In the genomic region with DNA sequence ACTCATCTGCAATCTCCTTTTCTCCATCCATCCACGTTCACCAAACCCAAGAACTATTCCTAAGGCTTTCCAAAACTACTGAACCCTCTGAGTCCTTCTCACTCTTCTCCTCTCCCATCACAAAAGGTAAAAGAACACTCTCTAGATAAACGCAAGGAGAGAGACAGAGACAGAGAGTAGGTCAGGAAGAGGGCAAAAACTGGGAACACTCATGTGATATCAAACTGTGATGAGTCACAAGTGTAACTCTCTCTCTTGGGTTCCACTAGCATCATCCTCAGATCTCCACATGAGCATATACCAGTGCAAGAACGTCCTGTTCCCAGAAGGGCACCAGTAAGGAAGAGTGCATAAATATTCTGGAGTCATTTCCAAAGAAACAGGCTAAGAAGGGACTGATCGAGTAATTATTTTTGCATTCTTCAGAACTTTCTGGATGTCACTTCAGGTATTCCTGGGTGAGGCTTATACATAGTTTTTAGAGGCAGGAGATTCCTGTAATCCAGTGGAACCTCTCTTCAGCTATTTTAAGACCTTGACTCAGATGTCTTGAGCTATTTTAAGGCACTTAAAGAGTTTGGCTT, we compare ENCODE assay signal across 1 cellular context.
TF ChIP-seq lines count a peak whose summit lies in the region.

No MANE protein-coding gene starts in this region.

TF ChIP-seq in K562, 482 proteins besides CTCF, POLR2A, EP300 and RAD21 (continued from another document and continues in another):
- TF ChIP-seq UBTF (IDR thresholded peaks at IDR 0.05; ENCODE audit: borderline replicate concordance in 1 of 2, low read depth in 2 of 2, low read length in 2 of 2) (no peak), ZNF398 (CRISPR knock-in tag; IDR thresholded peaks at IDR 0.05) (no peak), ATF2 (CRISPR knock-in tag; IDR thresholded peaks at IDR 0.05) (no peak), DNMT1 (IDR thresholded peaks at IDR 0.05) (no peak), ZKSCAN8 (CRISPR knock-in tag; IDR thresholded peaks at IDR 0.05) (no peak), BHLHE40 (IDR thresholded peaks at IDR 0.05; ENCODE audit: low read length) (no peak), ZNF707 (CRISPR knock-in tag; conservative IDR thresholded peaks at IDR 0.05) (no peak), KDM1A (IDR thresholded peaks at IDR 0.05) (peak; percentile 44 to 58; a peak in 2 of 4 replicates), PHB (CRISPR knock-in tag; IDR thresholded peaks at IDR 0.05) (no peak), BACH1 (tag; IDR thresholded peaks at IDR 0.05) (no peak), HMG20B (CRISPR knock-in tag; IDR thresholded peaks at IDR 0.05) (no peak), SMAD1 (IDR thresholded peaks at IDR 0.05; ENCODE audit: low read depth, low read length, partially characterized antibody) (no peak), PHTF2 (CRISPR knock-in tag; IDR thresholded peaks at IDR 0.05) (no peak), NONO (IDR thresholded peaks at IDR 0.05; ENCODE audit: low read depth in 2 of 2, low read length in 1 of 2) (no peak), ZNF23 (CRISPR knock-in tag; IDR thresholded peaks at IDR 0.05) (no peak), KLF6 (CRISPR knock-in tag; IDR thresholded peaks at IDR 0.05; ENCODE audit: borderline replicate concordance) (no peak), HLTF (IDR thresholded peaks at IDR 0.05) (no peak), NRF1 (conservative IDR thresholded peaks at IDR 0.05 in 1 of 2, IDR thresholded peaks at IDR 0.05 in 1 of 2) (0 out of 4 replicates have a peak, but pooled peaks of 1 of the 2 experiments have one; percentile 17), NR2C1 (IDR thresholded peaks at IDR 0.05) (no peak), NR2C1 (tag; IDR thresholded peaks at IDR 0.05) (0 out of 2 replicates have a peak, but pooled peaks have one; percentile 9), CBX5 (IDR thresholded peaks at IDR 0.05; ENCODE audit: borderline replicate concordance, low read depth) (no peak), ZNF561 (CRISPR knock-in tag; conservative IDR thresholded peaks at IDR 0.05) (no peak), ELF1 (tag; IDR thresholded peaks at IDR 0.05) (no peak), HMGN3 (IDR thresholded peaks at IDR 0.05; ENCODE audit: borderline replicate concordance, extremely low read depth, insufficient read length, low read depth, low read length) (no peak), CHCHD3 (CRISPR knock-in tag; IDR thresholded peaks at IDR 0.05) (no peak), ZNF3 (CRISPR knock-in tag; IDR thresholded peaks at IDR 0.05) (no peak), BRCA1 (IDR thresholded peaks at IDR 0.05) (no peak), BRCA1 (CRISPR knock-in tag; IDR thresholded peaks at IDR 0.05) (no peak), KLF13 (tag; IDR thresholded peaks at IDR 0.05; ENCODE audit: borderline replicate concordance, low read depth) (no peak), HDAC6 (IDR thresholded peaks at IDR 0.05; ENCODE audit: low read depth, low read length) (no peak), NFATC3 (IDR thresholded peaks at IDR 0.05) (no peak), ATF1 (CRISPR knock-in tag; IDR thresholded peaks at IDR 0.05) (no peak), ATF1 (tag; IDR thresholded peaks at IDR 0.05) (peak; percentile 23; the same call in 1 of the 2 replicates), JUNB (CRISPR knock-in tag; conservative IDR thresholded peaks at IDR 0.05) (peak; percentile 54; the same call in 1 of the 2 replicates), EGR1 (conservative IDR thresholded peaks at IDR 0.05) (no peak), POLR2B (IDR thresholded peaks at IDR 0.05; ENCODE audit: low read depth, partially characterized antibody) (peak; percentile 32), RFX5 (IDR thresholded peaks at IDR 0.05; ENCODE audit: low read depth, low read length) (no peak), IRF2 (CRISPR knock-in tag; IDR thresholded peaks at IDR 0.05) (no peak), TRIM24 (IDR thresholded peaks at IDR 0.05) (no peak; a peak in 1 of 4 replicates)
- TF ChIP-seq, protein P1, sequence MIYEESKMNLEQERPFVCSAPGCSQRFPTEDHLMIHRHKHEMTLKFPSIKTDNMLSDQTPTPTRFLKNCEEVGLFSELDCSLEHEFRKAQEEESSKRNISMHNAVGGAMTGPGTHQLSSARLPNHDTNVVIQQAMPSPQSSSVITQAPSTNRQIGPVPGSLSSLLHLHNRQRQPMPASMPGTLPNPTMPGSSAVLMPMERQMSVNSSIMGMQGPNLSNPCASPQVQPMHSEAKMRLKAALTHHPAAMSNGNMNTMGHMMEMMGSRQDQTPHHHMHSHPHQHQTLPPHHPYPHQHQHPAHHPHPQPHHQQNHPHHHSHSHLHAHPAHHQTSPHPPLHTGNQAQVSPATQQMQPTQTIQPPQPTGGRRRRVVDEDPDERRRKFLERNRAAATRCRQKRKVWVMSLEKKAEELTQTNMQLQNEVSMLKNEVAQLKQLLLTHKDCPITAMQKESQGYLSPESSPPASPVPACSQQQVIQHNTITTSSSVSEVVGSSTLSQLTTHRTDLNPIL (CRISPR knock-in tag; IDR thresholded peaks at IDR 0.05), result no peak
- TF ChIP-seq, protein P2, sequence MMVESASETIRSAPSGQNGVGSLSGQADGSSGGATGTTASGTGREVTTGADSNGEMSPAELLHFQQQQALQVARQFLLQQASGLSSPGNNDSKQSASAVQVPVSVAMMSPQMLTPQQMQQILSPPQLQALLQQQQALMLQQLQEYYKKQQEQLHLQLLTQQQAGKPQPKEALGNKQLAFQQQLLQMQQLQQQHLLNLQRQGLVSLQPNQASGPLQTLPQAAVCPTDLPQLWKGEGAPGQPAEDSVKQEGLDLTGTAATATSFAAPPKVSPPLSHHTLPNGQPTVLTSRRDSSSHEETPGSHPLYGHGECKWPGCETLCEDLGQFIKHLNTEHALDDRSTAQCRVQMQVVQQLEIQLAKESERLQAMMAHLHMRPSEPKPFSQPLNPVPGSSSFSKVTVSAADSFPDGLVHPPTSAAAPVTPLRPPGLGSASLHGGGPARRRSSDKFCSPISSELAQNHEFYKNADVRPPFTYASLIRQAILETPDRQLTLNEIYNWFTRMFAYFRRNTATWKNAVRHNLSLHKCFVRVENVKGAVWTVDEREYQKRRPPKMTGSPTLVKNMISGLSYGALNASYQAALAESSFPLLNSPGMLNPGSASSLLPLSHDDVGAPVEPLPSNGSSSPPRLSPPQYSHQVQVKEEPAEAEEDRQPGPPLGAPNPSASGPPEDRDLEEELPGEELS (CRISPR knock-in tag; IDR thresholded peaks at IDR 0.05; ENCODE audit: borderline replicate concordance), result no peak
- TF ChIP-seq, protein P3, sequence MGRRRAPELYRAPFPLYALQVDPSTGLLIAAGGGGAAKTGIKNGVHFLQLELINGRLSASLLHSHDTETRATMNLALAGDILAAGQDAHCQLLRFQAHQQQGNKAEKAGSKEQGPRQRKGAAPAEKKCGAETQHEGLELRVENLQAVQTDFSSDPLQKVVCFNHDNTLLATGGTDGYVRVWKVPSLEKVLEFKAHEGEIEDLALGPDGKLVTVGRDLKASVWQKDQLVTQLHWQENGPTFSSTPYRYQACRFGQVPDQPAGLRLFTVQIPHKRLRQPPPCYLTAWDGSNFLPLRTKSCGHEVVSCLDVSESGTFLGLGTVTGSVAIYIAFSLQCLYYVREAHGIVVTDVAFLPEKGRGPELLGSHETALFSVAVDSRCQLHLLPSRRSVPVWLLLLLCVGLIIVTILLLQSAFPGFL (CRISPR knock-in tag; IDR thresholded peaks at IDR 0.05), result no peak
- TF ChIP-seq, protein P4, sequence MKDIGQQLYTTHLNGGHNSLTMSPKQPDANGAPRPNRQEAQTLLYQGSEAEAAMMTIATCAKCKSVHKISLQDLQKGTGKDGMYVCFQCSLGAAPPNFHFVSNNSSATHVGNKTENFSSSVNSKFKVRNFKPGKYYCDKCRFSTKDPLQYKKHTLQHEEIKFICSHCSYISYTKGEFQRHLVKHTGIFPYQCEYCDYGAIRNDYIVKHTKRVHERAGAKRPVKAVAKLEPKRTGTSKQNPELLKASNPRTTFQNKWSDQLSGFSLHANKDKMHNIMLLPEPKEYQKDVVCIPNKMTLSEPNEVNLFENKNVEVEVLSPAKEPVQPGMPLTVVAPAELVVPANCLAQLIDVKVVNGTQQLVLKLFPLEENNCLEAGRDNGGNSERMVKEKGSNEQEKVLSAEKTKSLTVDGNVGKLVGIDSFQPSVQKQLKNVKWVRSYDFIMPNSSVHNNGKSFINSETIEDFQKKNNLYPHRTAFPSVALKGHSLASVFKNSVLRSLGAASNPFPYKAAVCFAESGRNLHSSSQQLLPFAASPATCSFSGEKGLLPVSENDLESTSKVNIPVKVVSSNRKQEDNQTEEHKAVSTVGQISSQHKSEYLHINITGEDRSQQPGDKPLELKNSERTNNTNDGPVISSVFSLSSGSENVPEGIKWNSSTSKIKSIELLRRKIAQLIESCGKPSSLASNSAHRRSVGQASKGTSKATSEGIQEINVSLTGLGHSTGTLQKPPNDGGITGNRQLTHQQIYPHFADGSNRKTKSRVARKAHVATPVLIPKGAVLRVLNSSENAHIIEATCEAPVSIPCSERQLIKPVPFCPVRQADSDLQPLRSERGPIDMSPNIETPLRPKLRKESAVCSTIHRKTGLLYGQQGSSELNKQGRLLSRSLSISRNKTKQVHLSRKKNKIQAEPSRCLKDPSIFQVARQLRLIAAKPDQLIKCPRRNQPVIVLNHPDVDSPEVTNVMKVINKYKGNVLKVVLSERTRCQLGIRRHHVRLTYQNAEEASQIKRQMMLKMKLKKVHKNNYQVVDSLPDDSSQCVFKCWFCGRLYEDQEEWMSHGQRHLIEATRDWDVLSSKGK (CRISPR knock-in tag; IDR thresholded peaks at IDR 0.05), result no peak
- TF ChIP-seq, protein P5, sequence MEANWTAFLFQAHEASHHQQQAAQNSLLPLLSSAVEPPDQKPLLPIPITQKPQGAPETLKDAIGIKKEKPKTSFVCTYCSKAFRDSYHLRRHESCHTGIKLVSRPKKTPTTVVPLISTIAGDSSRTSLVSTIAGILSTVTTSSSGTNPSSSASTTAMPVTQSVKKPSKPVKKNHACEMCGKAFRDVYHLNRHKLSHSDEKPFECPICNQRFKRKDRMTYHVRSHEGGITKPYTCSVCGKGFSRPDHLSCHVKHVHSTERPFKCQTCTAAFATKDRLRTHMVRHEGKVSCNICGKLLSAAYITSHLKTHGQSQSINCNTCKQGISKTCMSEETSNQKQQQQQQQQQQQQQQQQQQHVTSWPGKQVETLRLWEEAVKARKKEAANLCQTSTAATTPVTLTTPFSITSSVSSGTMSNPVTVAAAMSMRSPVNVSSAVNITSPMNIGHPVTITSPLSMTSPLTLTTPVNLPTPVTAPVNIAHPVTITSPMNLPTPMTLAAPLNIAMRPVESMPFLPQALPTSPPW (CRISPR knock-in tag; IDR thresholded peaks at IDR 0.05), result no peak
- TF ChIP-seq, protein P6, sequence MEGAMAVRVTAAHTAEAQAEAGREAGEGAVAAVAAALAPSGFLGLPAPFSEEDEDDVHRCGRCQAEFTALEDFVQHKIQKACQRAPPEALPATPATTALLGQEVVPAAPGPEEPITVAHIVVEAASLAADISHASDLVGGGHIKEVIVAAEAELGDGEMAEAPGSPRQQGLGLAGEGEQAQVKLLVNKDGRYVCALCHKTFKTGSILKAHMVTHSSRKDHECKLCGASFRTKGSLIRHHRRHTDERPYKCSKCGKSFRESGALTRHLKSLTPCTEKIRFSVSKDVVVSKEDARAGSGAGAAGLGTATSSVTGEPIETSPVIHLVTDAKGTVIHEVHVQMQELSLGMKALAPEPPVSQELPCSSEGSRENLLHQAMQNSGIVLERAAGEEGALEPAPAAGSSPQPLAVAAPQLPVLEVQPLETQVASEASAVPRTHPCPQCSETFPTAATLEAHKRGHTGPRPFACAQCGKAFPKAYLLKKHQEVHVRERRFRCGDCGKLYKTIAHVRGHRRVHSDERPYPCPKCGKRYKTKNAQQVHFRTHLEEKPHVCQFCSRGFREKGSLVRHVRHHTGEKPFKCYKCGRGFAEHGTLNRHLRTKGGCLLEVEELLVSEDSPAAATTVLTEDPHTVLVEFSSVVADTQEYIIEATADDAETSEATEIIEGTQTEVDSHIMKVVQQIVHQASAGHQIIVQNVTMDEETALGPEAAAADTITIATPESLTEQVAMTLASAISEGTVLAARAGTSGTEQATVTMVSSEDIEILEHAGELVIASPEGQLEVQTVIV (CRISPR knock-in tag; IDR thresholded peaks at IDR 0.05; ENCODE audit: borderline replicate concordance), result no peak
